ENCODE assay signal across 11 cellular contexts in the genomic region with DNA sequence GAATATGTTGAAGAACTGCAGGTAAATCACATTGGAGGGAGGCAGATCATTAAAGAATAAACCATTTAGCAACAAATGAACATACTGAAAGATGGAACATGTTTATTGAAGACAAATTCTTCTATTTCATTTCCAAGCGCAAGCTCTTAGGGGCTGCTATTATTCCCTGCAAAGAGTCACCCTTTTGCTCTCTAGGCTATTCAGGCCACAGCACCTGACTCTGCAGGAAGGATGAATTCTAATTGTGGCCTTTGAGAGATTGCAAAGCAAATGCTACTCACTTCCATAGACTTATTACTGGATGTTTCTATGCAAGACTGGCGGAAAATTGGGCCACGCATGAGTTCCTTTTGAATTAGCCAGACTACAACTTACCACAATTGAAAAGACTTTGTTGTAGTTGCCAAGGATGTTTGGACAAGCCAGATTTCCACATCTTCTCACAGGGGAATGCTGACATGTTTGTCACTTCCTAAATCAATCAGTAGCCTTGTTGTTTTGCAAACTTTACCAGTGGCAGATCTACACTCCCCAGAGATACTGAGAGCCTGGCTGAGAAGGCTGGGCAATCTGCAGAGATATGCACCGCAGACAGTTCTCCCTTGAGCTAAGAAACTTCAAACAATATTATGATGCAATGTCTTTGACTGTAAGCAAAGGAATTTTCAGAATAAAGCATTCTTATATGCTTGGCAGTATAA.
DNase-seq lines count a peak whose midpoint lies in the region; ATAC-seq and TF ChIP-seq lines count a peak whose summit lies in the region.
"Had no signal": no experiment of that assay in that cellular context is flagged by ENCODE, and none has a peak within 500 bp of the region (broad histone marks: within the 10 kb centered on the region; RNA-seq: fewer than 3 reads in every experiment).

No MANE protein-coding gene starts in this region.

- H3K4me3 Mint-ChIP-seq in H9 = no peak overlapping the region; a peak in 2 of 5 replicates

- H3K36me3 ChIP-seq in SK-N-MC (ENCODE audit: insufficient read depth, low read length) = no peaks in the 10 kb centered on the region

- no peak overlapping the region for H3T11ph ChIP-seq in H9 (ENCODE audit: low read length)

- ATAC-seq in foreskin keratinocyte (no peak), HG02678 (IDR thresholded peaks at IDR 0.05; ENCODE audit: unreplicated experiment) (no peak)

- H3K27ac Mint-ChIP-seq in H9 = peak overlapping the region in 2 of 3 experiments; percentile 80 to 94; a peak in 4 of 7 replicates
- H3K27ac Mint-ChIP-seq: progenitor cell of endocrine pancreas had no signal

- peak overlapping the region; percentile 10 for H3K4me2 ChIP-seq in H9 (ENCODE audit: insufficient read depth, insufficient read length, low read length)

- DNase-seq in H9 (peak; percentile 33), SK-N-MC (ENCODE audit: low read depth, low spot score) (peak; percentile 35), foreskin keratinocyte (peak; percentile 18 to 47), stromal cell of bone marrow (ENCODE audit: low read depth) (peak; percentile 16), NAMALWA (ENCODE audit: low spot score) (no peak), NCI-H1930 (lab: John Stamatoyannopoulos, UW) (no peak)
- DNase-seq: amniotic stem cell, NCI-H510A, SHP77 treated with DMSO at 0.1 percent for 48 hours had no signal

- no peak overlapping the region for H3K23ac ChIP-seq in H9 (ENCODE audit: insufficient read length, low read depth, low read length)

- H3K14ac ChIP-seq in H9 (ENCODE audit: insufficient read depth, low read length) = no peak overlapping the region

- no peaks in the 10 kb centered on the region for H3K9me3 Mint-ChIP-seq in H9

- H3K36me3 Mint-ChIP-seq in H9 (ENCODE audit: insufficient read depth in 1 of 3, low read depth in 3 of 3) = no peaks in the 10 kb centered on the region

- H4K20me1 ChIP-seq in H9 (ENCODE audit: control insufficient read depth, insufficient read depth, insufficient read length) = no peaks in the 10 kb centered on the region

- H4K8ac ChIP-seq in H9 (replicated peaks; ENCODE audit: insufficient read length, low read depth, low read length) = no peak overlapping the region

- H3K4me3 ChIP-seq in SK-N-MC = 0 out of 2 replicates have a peak overlapping the region, but pooled peaks have one; percentile 8

- no peaks in the 10 kb centered on the region for H3K79me2 ChIP-seq in H9 (ENCODE audit: insufficient read depth, low read length)

- no peak overlapping the region for H2BK15ac ChIP-seq in H9 (ENCODE audit: low read depth, low read length)

- H3K27ac ChIP-seq in H9 (ENCODE audit: insufficient read length, low read depth, low read length) (peak overlapping the region; percentile 20), SK-N-MC (0 out of 2 replicates have a peak overlapping the region, but pooled peaks have one; percentile 13), foreskin keratinocyte (no peak overlapping the region)

- H3K56ac ChIP-seq in H9 (ENCODE audit: insufficient read length, low read depth, low read length) = no peak overlapping the region

- H4K5ac ChIP-seq in H9 (ENCODE audit: insufficient read length, low read depth, low read length) = no peak overlapping the region

- H2BK12ac ChIP-seq in H9 (ENCODE audit: insufficient read length, low read depth, low read length) = no peak overlapping the region

- H3K4me1 ChIP-seq in H9 (ENCODE audit: insufficient read depth, low read length) (peaks cover 5% of the 10 kb centered on the region; the same call in 1 of the 2 replicates), foreskin keratinocyte (no peaks in the 10 kb centered on the region)

- H3K27me3 ChIP-seq in H9 (ENCODE audit: insufficient read depth, low read length) (no peaks in the 10 kb centered on the region), foreskin keratinocyte (no peaks in the 10 kb centered on the region)

- H2AK5ac ChIP-seq in H9 (ENCODE audit: insufficient read length, low read length) = no peak overlapping the region

- no peak overlapping the region for H3K18ac ChIP-seq in H9 (ENCODE audit: insufficient read length, low read depth, low read length)

- peaks cover 24 to 39% of the 10 kb centered on the region in 2 experiments for H3K4me1 Mint-ChIP-seq in H9

- H4K91ac ChIP-seq in H9 (ENCODE audit: insufficient read length, low read depth, low read length) = no peak overlapping the region

- no peaks in the 10 kb centered on the region for H3K79me1 ChIP-seq in H9 (ENCODE audit: insufficient read depth, low read depth, low read length, poor library complexity, severe bottlenecking)

- no peak overlapping the region for H2AFZ ChIP-seq in H9 (ENCODE audit: low read length)

- H3K4ac ChIP-seq in H9 (ENCODE audit: low read depth, low read length) = no peak overlapping the region

- no peaks in the 10 kb centered on the region for H3K27me3 Mint-ChIP-seq in H9 (ENCODE audit: low read depth)
- H3K27me3 Mint-ChIP-seq: progenitor cell of endocrine pancreas had no signal

- TF ChIP-seq CTCF in H9 (conservative IDR thresholded peaks at IDR 0.05) (no peak), foreskin keratinocyte (conservative IDR thresholded peaks at IDR 0.05) (no peak)

- no peak overlapping the region for H2BK120ac ChIP-seq in H9 (ENCODE audit: low read depth, low read length, poor library complexity, severe bottlenecking)

- no peak overlapping the region for H3K9ac ChIP-seq in H9 (ENCODE audit: extremely low read depth, insufficient read length, low read length)
- H3K9ac ChIP-seq in SK-N-MC (ENCODE audit: insufficient read length) = no peak overlapping the region

- WGBS in H9 (ENCODE audit: extremely low coverage, insufficient read length, low lambda C conversion rate) = no CpG with 5 or more reads among the region's 4 CpGs

- no peak overlapping the region for H2BK5ac ChIP-seq in H9 (ENCODE audit: insufficient read length, low read length)

- no peaks in the 10 kb centered on the region for H3K9me3 ChIP-seq in H9 (ENCODE audit: control insufficient read depth, low read depth, low read length)
- H3K9me3 ChIP-seq in SK-N-MC (ENCODE audit: low read depth, low read length) = no peaks in the 10 kb centered on the region

- no peak overlapping the region for H2BK20ac ChIP-seq in H9 (ENCODE audit: low read depth, low read length, poor library complexity, severe bottlenecking)

- no peaks in the 10 kb centered on the region for H3K23me2 ChIP-seq in H9 (ENCODE audit: insufficient read length, low read depth, low read length, poor library complexity, severe bottlenecking)

Comparison
In these comparisons a context has a peak if more than half of its experiments do, and no peak if none do; other contexts are left out.
1. DNase-seq: peak in H9 (single experiment), SK-N-MC (single experiment), foreskin keratinocyte (2 of 2) and stromal cell of bone marrow (single experiment); none in NAMALWA (single experiment) and NCI-H1930 (0 of 2).